12 cellular contexts compared by ENCODE assay signal in the genomic region with DNA sequence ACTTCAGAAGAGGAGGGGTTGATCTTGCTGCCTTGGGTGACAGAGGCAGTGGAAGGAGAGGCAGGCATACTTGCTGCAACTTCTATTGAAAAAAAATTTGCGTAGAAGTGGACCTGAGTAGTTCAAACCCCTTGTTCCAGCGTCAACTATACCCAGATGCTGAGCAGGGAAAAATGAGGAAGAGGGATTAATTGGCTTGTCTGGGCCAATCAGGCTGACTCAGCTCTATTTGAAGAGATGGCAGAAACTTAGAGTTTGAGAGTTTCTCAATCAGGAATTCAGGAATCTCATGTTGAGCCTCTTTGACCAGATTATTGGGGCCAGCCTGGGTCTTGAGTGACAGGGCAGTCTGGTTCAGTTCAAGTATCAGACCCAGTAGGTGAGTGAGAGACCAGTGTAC. TPM values are rescaled to one million over a fixed set of nuclear protein-coding genes. Genes with fewer than 3 reads are reported as not detected.
DNase-seq lines count a peak whose midpoint lies in the region; ATAC-seq and TF ChIP-seq lines count a peak whose summit lies in the region.
"Had no signal": no experiment of that assay in that cellular context is flagged by ENCODE, and none has a peak within 500 bp of the region (broad histone marks: within the 10 kb centered on the region; RNA-seq: fewer than 3 reads in every experiment).

No MANE protein-coding gene starts in this region.

- no peak for DNase-seq in activated naive CD8-positive, alpha-beta T cell treated with anti-CD3 and anti-CD28 coated beads, Interleukin-2, amount 50 U/mL, for 24 hours
- DNase-seq in SK-N-MC (ENCODE audit: low read depth, low spot score) (no peak), fibroblast of gingiva (ENCODE audit: low read depth) (peak; percentile 37), upper lobe of right lung (no peak), left cardiac atrium (no peak), NCI-H128 (lab: John Stamatoyannopoulos, UW; ENCODE audit: unreplicated experiment) (no peak)
- DNase-seq: HCEC 1CT, NCI-H1105, NCI-H2227 treated with DMSO at 0.1 percent for 48 hours, PC-3 had no signal

- H3K27me3 ChIP-seq in upper lobe of right lung: no peaks in the 10 kb centered on the region

- H3K4me1 Mint-ChIP-seq in activated naive CD8-positive, alpha-beta T cell (ENCODE audit: low read depth): peaks cover 35% of the 10 kb centered on the region
- H3K4me1 Mint-ChIP-seq in activated naive CD8-positive, alpha-beta T cell treated with anti-CD3 and anti-CD28 coated beads, Interleukin-2, amount 50 U/mL, for 24 hours: peaks cover 31% of the 10 kb centered on the region

- H3K9ac ChIP-seq in SK-N-MC (ENCODE audit: insufficient read length): no peak overlapping the region

- H3K36me3 Mint-ChIP-seq in activated naive CD8-positive, alpha-beta T cell: peaks cover 5% of the 10 kb centered on the region
- peaks cover 43% of the 10 kb centered on the region for H3K36me3 Mint-ChIP-seq in activated naive CD8-positive, alpha-beta T cell treated with anti-CD3 and anti-CD28 coated beads, Interleukin-2, amount 50 U/mL, for 24 hours (ENCODE audit: low read depth)

- H3K4me3 ChIP-seq in SK-N-MC: no peak overlapping the region
- H3K4me3 ChIP-seq in upper lobe of right lung: no peak overlapping the region

- H3K27ac Mint-ChIP-seq in activated naive CD8-positive, alpha-beta T cell: peak overlapping the region; percentile 72
- H3K27ac Mint-ChIP-seq in activated naive CD8-positive, alpha-beta T cell treated with anti-CD3 and anti-CD28 coated beads, Interleukin-2, amount 50 U/mL, for 24 hours: no peak overlapping the region

- peaks cover 11% of the 10 kb centered on the region for H3K4me1 ChIP-seq in upper lobe of right lung

- no peak for ATAC-seq in activated naive CD8-positive, alpha-beta T cell treated with anti-CD3 and anti-CD28 coated beads, Interleukin-2, amount 50 U/mL, for 24 hours
- ATAC-seq in upper lobe of right lung: peak; percentile 46
- no peak for ATAC-seq in left cardiac atrium
- ATAC-seq in GM21360 (IDR thresholded peaks at IDR 0.05; ENCODE audit: unreplicated experiment): no peak
- ATAC-seq: PC-3 had no signal

- H3K4me3 Mint-ChIP-seq in activated naive CD8-positive, alpha-beta T cell: no peak overlapping the region
- no peak overlapping the region for H3K4me3 Mint-ChIP-seq in activated naive CD8-positive, alpha-beta T cell treated with anti-CD3 and anti-CD28 coated beads, Interleukin-2, amount 50 U/mL, for 24 hours

- intact Hi-C loops in upper lobe of right lung (cut with DNase I): no loop called here
- intact Hi-C loops in left cardiac atrium (cut with DNase I): no loop called here

- no peaks in the 10 kb centered on the region for H3K9me3 Mint-ChIP-seq in activated naive CD8-positive, alpha-beta T cell (ENCODE audit: low read depth)
- H3K9me3 Mint-ChIP-seq in activated naive CD8-positive, alpha-beta T cell treated with anti-CD3 and anti-CD28 coated beads, Interleukin-2, amount 50 U/mL, for 24 hours: peaks cover 3% of the 10 kb centered on the region

- H3K36me3 ChIP-seq in SK-N-MC (ENCODE audit: insufficient read depth, low read length) (peaks cover 74% of the 10 kb centered on the region), upper lobe of right lung (peaks cover 57% of the 10 kb centered on the region)

- 0 out of 2 replicates have a peak overlapping the region, but pooled peaks have one; percentile 22 for H3K27ac ChIP-seq in SK-N-MC
- H3K27ac ChIP-seq in upper lobe of right lung: peak overlapping the region; percentile 59

- H3K9me3 ChIP-seq in SK-N-MC (ENCODE audit: low read depth, low read length) (no peaks in the 10 kb centered on the region), upper lobe of right lung (no peaks in the 10 kb centered on the region)

- H3K27me3 Mint-ChIP-seq in activated naive CD8-positive, alpha-beta T cell: no peaks in the 10 kb centered on the region
- H3K27me3 Mint-ChIP-seq in activated naive CD8-positive, alpha-beta T cell treated with anti-CD3 and anti-CD28 coated beads, Interleukin-2, amount 50 U/mL, for 24 hours: no peaks in the 10 kb centered on the region

- no peak for TF ChIP-seq CTCF in upper lobe of right lung (IDR thresholded peaks at IDR 0.05)

RNA-seq across cellular contexts. Expression of gene CASC3, which starts 17.6 kb away (rescaled TPM):
- total RNA-seq in upper lobe of right lung (106 TPM), left cardiac atrium (10 to 100 TPM; 49.6 to 53.1 TPM)

RNA-seq across cellular contexts. Expression of gene RAPGEFL1, which starts 19.3 kb away (rescaled TPM):
- total RNA-seq in upper lobe of right lung: 10.2 TPM
- total RNA-seq in left cardiac atrium: 1 to 10 TPM; 2.8 to 4.6 TPM

RNA-seq across cellular contexts. Expression of gene MSL1, which starts 36.2 kb away (rescaled TPM):
- total RNA-seq in upper lobe of right lung (84.4 TPM), left cardiac atrium (10 to 100 TPM; 54.0 to 57.8 TPM)

RNA-seq across cellular contexts. Expression of gene NR1D1, which starts 57.6 kb away (rescaled TPM):
- 24.9 TPM for total RNA-seq in upper lobe of right lung
- total RNA-seq in left cardiac atrium: 10 to 100 TPM; 17.1 to 19.5 TPM
